21 cellular contexts compared by ENCODE assay signal in genomic region chr4:1597021-1597931, GRCh38.
"Had no signal": no experiment of that assay in that cellular context is flagged by ENCODE, and none has a peak within 500 bp of the region (broad histone marks: within the 10 kb centered on the region; RNA-seq: fewer than 3 reads in every experiment).

No MANE protein-coding gene starts in this region.

- H3K36me3 ChIP-seq: adrenal gland, esophagus squamous epithelium, prostate gland, thyroid gland had no signal

- H3K4me1 ChIP-seq: adrenal gland, esophagus squamous epithelium, prostate gland, thyroid gland had no signal

- H3K27me3 ChIP-seq: thyroid gland had no signal

- H3K27ac ChIP-seq: adrenal gland, esophagus squamous epithelium, prostate gland, thyroid gland had no signal

- H3K9me3 ChIP-seq: adrenal gland, prostate gland, thyroid gland had no signal

- ATAC-seq: effector memory CD8-positive, alpha-beta T cell; left colon; sciatic nerve; SK-N-SH treated with all-trans-retinoic acid at 6 μM for 48 hours; stimulated activated naive B cell treated with anti-CD40 and anti-IgM and Interleukin-4, amounts not matched to agents 10 μg/mL and 1 μg/mL and 100 μg/mL, for 72 hours; T-cell had no signal

- H3K4me3 ChIP-seq: adrenal gland, esophagus squamous epithelium, prostate gland, thyroid gland had no signal

- DNase-seq: activated B cell treated with CpG ODN at 0.5 μM for 24 hours; activated CD4-positive, alpha-beta T cell treated with anti-CD3 and anti-CD28 coated beads for 48 hours; activated CD8-positive, alpha-beta T cell treated with anti-CD3 and anti-CD28 coated beads, Interleukin-2, amount 10 ng/mL, durations not matched to agents 7 days and 5 days; activated effector memory CD4-positive, alpha-beta T cell treated with anti-CD3 and anti-CD28 coated beads, Interleukin-2, amount 50 U/mL, for 16 hours; activated naive CD4-positive, alpha-beta T cell treated with anti-CD3 and anti-CD28 coated beads, Interleukin-2, amount 50 U/mL, for 16 hours; activated T-cell treated with anti-CD3 and anti-CD28 coated beads, Interleukin-2, amount 50 U/mL, for 48 hours; adrenal gland; dermis blood vessel endothelial cell; effector memory CD8-positive, alpha-beta T cell; esophagus squamous epithelium; left colon; mammary epithelial cell; midbrain; nephron progenitor cell; stimulated activated CD4-positive, alpha-beta T cell treated with anti-CD3 and anti-CD28 coated beads, Interleukin-4, amount 100 ng/mL, for 4 hours; stimulated activated naive B cell treated with anti-CD40 and anti-IgM and Interleukin-4, amounts not matched to agents 10 μg/mL and 1 μg/mL and 100 μg/mL, for 72 hours; T-cell; thyroid gland had no signal
